Comparison of ENCODE assay signal across 8 cellular contexts in genomic region chr16:80254970-80255369, GRCh38.
"Had no signal": no experiment of that assay in that cellular context is flagged by ENCODE, and none has a peak within 500 bp of the region (broad histone marks: within the 10 kb centered on the region; RNA-seq: fewer than 3 reads in every experiment).

No MANE protein-coding gene starts in this region.

- ATAC-seq: GM23338, HCT116 had no signal

- H2AFZ ChIP-seq: GM23338 had no signal

- H3K9me3 ChIP-seq: HAP-1 had no signal

- H3K27ac Mint-ChIP-seq: GM23338, IgD-negative memory B cell had no signal

- H3K4me3 ChIP-seq: GM23338, HAP-1 had no signal

- H3K4me3 Mint-ChIP-seq: GM23338, IgD-negative memory B cell had no signal

- H3K36me3 Mint-ChIP-seq: IgD-negative memory B cell had no signal

- H3K4me2 ChIP-seq: GM23338, KMS-11 had no signal

- H3K36me3 ChIP-seq: HAP-1 had no signal

- H3K9ac ChIP-seq: KMS-11 had no signal

- H3K4me1 ChIP-seq: HAP-1 had no signal

- DNase-seq: H7, KBM-7 had no signal

- H3K27ac ChIP-seq: HL-60, KMS-11 had no signal

- H3K9me3 Mint-ChIP-seq: GM23338 had no signal
